In genomic region chr1:29736582-29737188, GRCh38 we compare ENCODE assay signal across 11 cellular contexts.
DNase-seq lines count a peak whose midpoint lies in the region; ATAC-seq, FAIRE-seq and TF ChIP-seq lines count a peak whose summit lies in the region.
"Had no signal": no experiment of that assay in that cellular context is flagged by ENCODE, and none has a peak within 500 bp of the region (broad histone marks: within the 10 kb centered on the region; RNA-seq: fewer than 3 reads in every experiment).

No MANE protein-coding gene starts in this region.

- TF ChIP-seq POLR2A in GM12892 (IDR thresholded peaks at IDR 0.05; ENCODE audit: low read depth, low read length): no peak

- H3K9me3 ChIP-seq in colonic mucosa (no peaks in the 10 kb centered on the region), trophoblast cell (ENCODE audit: insufficient read depth, low read depth, low read length) (no peaks in the 10 kb centered on the region)

- no peak overlapping the region for H2BK12ac ChIP-seq in trophoblast cell (ENCODE audit: low read length)

- H3K9ac ChIP-seq in colonic mucosa (ENCODE audit: low read depth in 2 of 2, low read length in 2 of 2) (no peak overlapping the region), trophoblast cell (ENCODE audit: low read length) (no peak overlapping the region)

- H4K8ac ChIP-seq in trophoblast cell (ENCODE audit: low read depth, low read length): no peak overlapping the region

- no peak overlapping the region for H3K23ac ChIP-seq in trophoblast cell (ENCODE audit: low read length)

- H3K4me1 ChIP-seq in colonic mucosa: no peaks in the 10 kb centered on the region
- no peaks in the 10 kb centered on the region for H3K4me1 ChIP-seq in trophoblast cell (ENCODE audit: control insufficient read depth in 1 of 2, insufficient read depth in 2 of 2, low read length in 2 of 2)

- TF ChIP-seq CTCF in colonic mucosa (IDR thresholded peaks at IDR 0.05) (no peak), dorsolateral prefrontal cortex (IDR thresholded peaks at IDR 0.05 in 54 of 56, conservative IDR thresholded peaks at IDR 0.05 in 2 of 56; ENCODE audit: low read depth in 1 of 56, partially characterized antibody in 56 of 56) (no peak)

- H2BK120ac ChIP-seq in trophoblast cell (ENCODE audit: insufficient read depth, low read length, poor library complexity): no peak overlapping the region

- H3K4ac ChIP-seq in trophoblast cell (ENCODE audit: low read depth, low read length): no peak overlapping the region

- H3K18ac ChIP-seq in trophoblast cell (ENCODE audit: low read length): no peak overlapping the region

- H3K27ac ChIP-seq in colonic mucosa (no peak overlapping the region), trophoblast cell (ENCODE audit: low read depth, low read length) (no peak overlapping the region), dorsolateral prefrontal cortex (no peak overlapping the region)

- no peak overlapping the region for H3K4me2 ChIP-seq in trophoblast cell (ENCODE audit: low read length)

- intact Hi-C loops in colonic mucosa (cut with DNase I) (no loop called here), dorsolateral prefrontal cortex (cut with DNase I) (no loop called here)

- H3K4me3 ChIP-seq in colonic mucosa (no peak overlapping the region), trophoblast cell (ENCODE audit: low read depth, low read length) (no peak overlapping the region), dorsolateral prefrontal cortex (no peak overlapping the region)

- WGBS in trophoblast cell (ENCODE audit: extremely low coverage, insufficient coverage, insufficient read length): no CpG with 5 or more reads among the region's 5 CpGs

- DNase-seq in DMS53 (lab: John Stamatoyannopoulos, UW) (peak; percentile 21), DMS53 treated with DMSO at 0.1 percent for 48 hours (lab: John Stamatoyannopoulos, UW; ENCODE audit: unreplicated experiment) (no peak), NCI-H460 (ENCODE audit: extremely low read depth, low read depth) (peak; percentile 21), colonic mucosa (peak; percentile 42), trophoblast cell (peak; percentile 26 to 76), dorsolateral prefrontal cortex (no peak), GM12892 (ENCODE audit: insufficient read length) (no peak)
- DNase-seq: activated CD8-positive, alpha-beta memory T cell treated with anti-CD3 and anti-CD28 coated beads for 24 hours had no signal

- no peak overlapping the region for H4K12ac ChIP-seq in trophoblast cell (ENCODE audit: low read depth, low read length)

- no peak overlapping the region for H3K14ac ChIP-seq in trophoblast cell (ENCODE audit: low read length)

- no peak overlapping the region for H2BK5ac ChIP-seq in trophoblast cell (ENCODE audit: low read depth, low read length, poor library complexity)

- FAIRE-seq in GM12892 (lab: Jason Lieb, UNC): no peak
- FAIRE-seq: A204.1, GM19239 had no signal

- H3K79me1 ChIP-seq in trophoblast cell (ENCODE audit: low read length): no peaks in the 10 kb centered on the region

- H2AFZ ChIP-seq in trophoblast cell (ENCODE audit: insufficient read depth, low read length, poor library complexity): no peak overlapping the region

- H3K27me3 ChIP-seq in colonic mucosa (no peaks in the 10 kb centered on the region), trophoblast cell (ENCODE audit: insufficient read depth, low read length) (no peaks in the 10 kb centered on the region), dorsolateral prefrontal cortex (peaks cover 0 to 15% (median 0%) of the 10 kb centered on the region in 45 donors)

- H4K91ac ChIP-seq in trophoblast cell (ENCODE audit: low read depth, low read length): no peak overlapping the region

- no peak for ATAC-seq in GM19023 (IDR thresholded peaks at IDR 0.05; ENCODE audit: unreplicated experiment)

- H3K36me3 ChIP-seq in colonic mucosa (no peaks in the 10 kb centered on the region), trophoblast cell (ENCODE audit: control insufficient read depth in 1 of 2, insufficient read depth in 2 of 2, low read length in 2 of 2) (no peaks in the 10 kb centered on the region)

- no peaks in the 10 kb centered on the region for H3K79me2 ChIP-seq in trophoblast cell (ENCODE audit: control insufficient read depth, insufficient read depth, low read length, poor library complexity)

- no peak overlapping the region for H2AK5ac ChIP-seq in trophoblast cell (ENCODE audit: low read length)

Comparison
In these comparisons a context has a peak if more than half of its experiments do, and no peak if none do; other contexts are left out.
1. DNase-seq: peak in DMS53 (single experiment), NCI-H460 (single experiment), colonic mucosa (single experiment) and trophoblast cell (2 of 2); none in DMS53 treated with DMSO at 0.1 percent for 48 hours (single experiment), dorsolateral prefrontal cortex (0 of 10) and GM12892 (single experiment).